ENCODE assay signal across 8 cellular contexts in the genomic region with DNA sequence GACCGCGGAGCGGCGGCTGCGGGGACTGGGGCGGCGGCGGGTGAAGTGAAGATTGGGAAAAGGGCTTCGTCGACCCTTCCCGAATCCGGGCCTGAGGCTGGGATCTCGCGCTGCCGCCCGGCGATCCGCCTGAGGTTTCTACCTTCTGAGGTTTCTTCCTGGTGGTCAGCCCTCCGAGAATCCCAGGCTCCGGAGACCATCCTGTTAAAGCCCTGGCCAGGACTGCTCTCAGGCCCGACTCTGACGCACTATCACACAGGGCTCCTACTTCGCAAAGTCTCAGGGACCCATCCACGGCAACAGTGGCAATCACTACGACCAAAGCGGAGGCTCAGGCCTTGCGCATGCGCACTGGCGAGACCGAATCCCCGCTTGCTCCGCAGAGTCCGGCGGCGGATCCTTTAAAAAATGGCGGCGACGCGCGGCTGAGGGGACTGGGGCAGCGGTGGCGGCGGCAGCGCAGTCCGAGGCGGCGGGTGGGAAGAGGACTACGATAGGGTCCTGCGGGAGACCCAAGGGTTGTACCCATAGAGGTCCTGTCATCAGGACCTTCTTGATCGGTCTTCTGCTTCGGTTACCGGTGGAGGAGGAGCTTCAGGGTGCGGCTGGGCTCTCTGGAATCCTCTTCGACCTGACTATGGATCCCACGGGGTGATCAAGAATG.
DNase-seq lines count a peak whose midpoint lies in the region; ATAC-seq lines count a peak whose summit lies in the region.

No MANE protein-coding gene starts in this region.

- peak; percentile 68 for ATAC-seq in GM19372 (IDR thresholded peaks at IDR 0.05; ENCODE audit: low read depth, unreplicated experiment)

- DNase-seq in C1 segment of cervical spinal cord (lab: John Stamatoyannopoulos, UW) (peak in 13 of 14 donors; percentile 24 to 91 (median 75)), HuH-7.5 (ENCODE audit: low spot score) (peak; percentile 75), OCI-M1 (lab: John Stamatoyannopoulos, UW) (peak; percentile 70), mesenteric fat pad (ENCODE audit: low spot score) (peak; percentile 95)
- DNase-seq in activated CD8-positive, alpha-beta memory T cell treated with anti-CD3 and anti-CD28 coated beads, Interleukin-2, amount 50 U/mL, for 4 hours: peak; percentile 73
- peak; percentile 54 for DNase-seq in effector CD4-positive, alpha-beta T cell
- peak; percentile 63 to 77 (median 73) for DNase-seq in stimulated activated CD4-positive, alpha-beta T cell treated with anti-CD3 and anti-CD28 coated beads, TNF-alpha, amount 100 ng/mL, for 48 hours (ENCODE audit: low read depth in 3 of 3)

Comparison
In these comparisons a context has a peak if more than half of its experiments do, and no peak if none do; other contexts are left out.
1. Peak in every context shown above with its lines: DNase-seq and ATAC-seq.